ENCODE assay signal across 1 cellular context in the genomic region with DNA sequence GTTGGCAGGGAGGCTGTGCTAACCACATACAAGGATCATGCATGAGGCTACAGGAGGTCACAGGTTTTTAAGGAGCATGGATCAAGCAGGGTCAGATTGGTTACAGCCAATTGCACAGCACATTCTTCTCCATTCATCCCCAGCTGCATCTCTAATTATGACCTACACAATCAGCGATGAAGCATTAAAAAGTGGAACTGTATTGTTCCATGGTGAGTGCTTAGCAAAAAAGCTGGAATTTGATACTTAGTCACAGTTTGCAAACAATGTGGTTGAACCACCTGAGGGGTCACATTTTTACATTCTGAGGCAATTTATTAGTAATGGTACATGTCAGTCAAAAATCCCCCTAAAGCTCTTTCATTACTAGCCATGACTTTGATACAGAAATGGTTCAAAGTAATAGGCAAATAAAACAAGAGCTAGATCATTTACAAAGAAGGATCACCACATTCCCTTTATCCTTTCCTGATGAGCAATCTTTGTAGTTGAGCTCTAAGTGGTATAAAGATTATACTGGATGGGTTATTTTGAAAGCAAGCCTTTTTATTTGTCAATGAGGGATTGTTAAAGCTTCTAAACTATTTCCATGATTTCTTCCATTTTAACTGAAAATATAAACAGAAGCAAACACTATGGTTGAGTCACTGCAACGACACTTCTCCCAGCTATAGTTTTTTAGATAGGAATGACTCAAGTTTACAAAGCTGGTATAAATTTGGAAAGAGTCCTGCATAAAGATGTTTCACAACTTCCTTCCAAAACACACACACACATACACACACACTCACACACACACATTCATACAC.
TF ChIP-seq lines count a peak whose summit lies in the region.

No MANE protein-coding gene starts in this region.

TF ChIP-seq in H1, 55 proteins besides CTCF, POLR2A, EP300 and RAD21 (continued from another document):
- TF ChIP-seq JUND (IDR thresholded peaks at IDR 0.05; ENCODE audit: low read length) (no peak), SP2 (IDR thresholded peaks at IDR 0.05; ENCODE audit: low read length) (no peak), RFX5 (IDR thresholded peaks at IDR 0.05; ENCODE audit: borderline replicate concordance, low read depth, low read length) (no peak), POU5F1 (IDR thresholded peaks at IDR 0.05; ENCODE audit: low read depth, low read length) (no peak), RXRA (IDR thresholded peaks at IDR 0.05; ENCODE audit: insufficient read depth, low read depth, low read length) (no peak), GABPA (IDR thresholded peaks at IDR 0.05; ENCODE audit: borderline replicate concordance, insufficient read depth, low read length) (no peak)
